ENCODE assay signal across 8 cellular contexts in the genomic region with DNA sequence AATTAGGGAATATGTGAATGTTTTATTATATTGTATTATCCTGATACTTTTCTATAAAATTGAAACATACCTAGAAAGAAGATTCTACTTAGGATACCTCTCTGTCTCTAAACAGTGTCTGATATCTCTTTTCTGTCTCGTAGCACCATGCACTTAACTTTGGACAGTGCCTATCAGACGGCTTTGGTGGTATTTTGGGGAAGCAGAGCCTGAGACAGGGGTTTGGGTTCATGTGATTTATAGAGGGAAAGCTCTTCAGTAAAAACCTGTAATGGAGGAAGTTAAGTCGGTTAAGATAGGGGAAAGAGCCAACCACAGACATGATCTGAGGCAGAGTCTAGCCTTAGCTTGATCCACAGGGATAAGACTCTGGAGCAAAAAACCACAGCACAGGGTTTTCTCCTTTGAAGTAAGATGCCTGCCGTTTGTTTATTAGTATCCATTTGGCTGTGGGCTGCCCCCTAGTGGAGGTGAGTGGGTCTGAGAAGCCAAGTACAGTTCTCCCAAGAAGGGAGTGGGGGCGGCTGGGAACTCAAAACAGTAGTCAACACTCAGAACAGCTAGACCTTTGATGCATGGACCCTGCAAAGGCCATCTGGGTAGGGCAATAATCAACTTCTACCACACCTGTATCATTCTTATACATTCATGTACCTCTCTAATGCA.
DNase-seq lines count a peak whose midpoint lies in the region; ATAC-seq and TF ChIP-seq lines count a peak whose summit lies in the region.

No MANE protein-coding gene starts in this region.

- no peak overlapping the region for H3K27ac ChIP-seq in substantia nigra (ENCODE audit: low read depth, low read length, poor library complexity, severe bottlenecking)
- no peak overlapping the region for H3K27ac ChIP-seq in CD8-positive, alpha-beta memory T cell (ENCODE audit: low read depth, low read length)

- CTCF ChIA-PET in CD8-positive, alpha-beta memory T cell (lab: Charles Lee) = interaction anchor here (0.7 to 1.3 kb wide), 2 partner anchors 9 to 21 kb away, joined by 3 read pairs; no protein-coding TSS in a partner anchor

- no peaks in the 10 kb centered on the region for H3K36me3 ChIP-seq in CD8-positive, alpha-beta memory T cell (ENCODE audit: insufficient read depth, low read length)

- ATAC-seq in GM18511 (IDR thresholded peaks at IDR 0.05; ENCODE audit: unreplicated experiment) (peak; percentile 94), HG02943 (IDR thresholded peaks at IDR 0.05; ENCODE audit: low read depth, unreplicated experiment) (peak; percentile 80)

- POLR2A ChIA-PET in CD8-positive, alpha-beta memory T cell (lab: Charles Lee) = no interaction called here

- H3K27me3 Mint-ChIP-seq in CD14-positive monocyte (ENCODE audit: low read depth in 3 of 3) = no peaks in the 10 kb centered on the region
- H3K27me3 Mint-ChIP-seq in CD8-positive, alpha-beta memory T cell = peaks cover 0 to 2% of the 10 kb centered on the region in 2 donors

- H3K4me3 Mint-ChIP-seq in CD14-positive monocyte = peak overlapping the region in 1 of 2 donors; percentile 14
- H3K4me3 Mint-ChIP-seq in CD8-positive, alpha-beta memory T cell = no peak overlapping the region

- H3K4me3 ChIP-seq in CD8-positive, alpha-beta memory T cell (ENCODE audit: low read length) = no peak overlapping the region

- H3K4me1 Mint-ChIP-seq in CD14-positive monocyte = no peaks in the 10 kb centered on the region
- no peaks in the 10 kb centered on the region for H3K4me1 Mint-ChIP-seq in CD8-positive, alpha-beta memory T cell

- H3K9me3 ChIP-seq in CD8-positive, alpha-beta memory T cell (ENCODE audit: low read length) = no peaks in the 10 kb centered on the region

- no peaks in the 10 kb centered on the region for H3K27me3 ChIP-seq in CD8-positive, alpha-beta memory T cell (ENCODE audit: insufficient read depth, low read length, poor library complexity, severe bottlenecking)

- no peaks in the 10 kb centered on the region for H3K36me3 Mint-ChIP-seq in CD14-positive monocyte
- no peaks in the 10 kb centered on the region for H3K36me3 Mint-ChIP-seq in CD8-positive, alpha-beta memory T cell

- H3K9me3 Mint-ChIP-seq in CD14-positive monocyte = peaks cover 0 to 7% (median 2%) of the 10 kb centered on the region in 7 donors
- H3K9me3 Mint-ChIP-seq in CD8-positive, alpha-beta memory T cell = peaks cover 0 to 9% (median 5%) of the 10 kb centered on the region in 5 donors

- TF ChIP-seq CTCF in CD14-positive monocyte (IDR thresholded peaks at IDR 0.05) = peak; percentile 57

- H3K4me1 ChIP-seq in CD8-positive, alpha-beta memory T cell (ENCODE audit: insufficient read depth, low read length) = no peaks in the 10 kb centered on the region

- DNase-seq in CD14-positive monocyte (ENCODE audit: low spot score) (no peak), NCI-H748 treated with DMSO at 0.1 percent for 48 hours (lab: John Stamatoyannopoulos, UW) (peak; percentile 48), astrocyte of the hippocampus (ENCODE audit: low read depth, low spot score) (peak; percentile 45), left kidney (ENCODE audit: low read depth, low spot score) (peak; percentile 15), substantia nigra (lab: John Stamatoyannopoulos, UW) (peak in 37 of 49 donors; percentile 3 to 67 (median 27))
- DNase-seq in CD8-positive, alpha-beta memory T cell = no peak

- intact Hi-C loops in CD14-positive monocyte (cut with micrococcal nuclease) = no loop called here

- no peak overlapping the region for H3K27ac Mint-ChIP-seq in CD14-positive monocyte
- no peak overlapping the region for H3K27ac Mint-ChIP-seq in CD8-positive, alpha-beta memory T cell

Comparison
In these comparisons a context has a peak if more than half of its experiments do, and no peak if none do; other contexts are left out.
1. DNase-seq: peak in NCI-H748 treated with DMSO at 0.1 percent for 48 hours (single experiment), astrocyte of the hippocampus (single experiment), left kidney (single experiment) and substantia nigra (37 of 49); none in CD14-positive monocyte (single experiment) and CD8-positive, alpha-beta memory T cell (0 of 5).